ENCODE assay signal across 9 cellular contexts in genomic region chr12:104570174-104570907, GRCh38.
DNase-seq lines count a peak whose midpoint lies in the region; ATAC-seq, FAIRE-seq and TF ChIP-seq lines count a peak whose summit lies in the region.
"Had no signal": no experiment of that assay in that cellular context is flagged by ENCODE, and none has a peak within 500 bp of the region (broad histone marks: within the 10 kb centered on the region; RNA-seq: fewer than 3 reads in every experiment).

No MANE protein-coding gene starts in this region.

- H3K4me1 Mint-ChIP-seq in activated T-cell treated with anti-CD3 and anti-CD28 coated beads, Interleukin-2, amount 50 U/mL, for 4 hours (ENCODE audit: low read depth): peaks cover 73% of the 10 kb centered on the region
- peaks cover 60 to 78% (median 62%) of the 10 kb centered on the region in 3 donors for H3K4me1 Mint-ChIP-seq in T-cell
- H3K4me1 Mint-ChIP-seq in osteocyte (ENCODE audit: unreplicated experiment): no peaks in the 10 kb centered on the region

- peaks cover 21% of the 10 kb centered on the region for H3K36me3 Mint-ChIP-seq in activated T-cell treated with anti-CD3 and anti-CD28 coated beads, Interleukin-2, amount 50 U/mL, for 4 hours (ENCODE audit: insufficient read depth)
- peaks cover 21% of the 10 kb centered on the region for H3K36me3 Mint-ChIP-seq in T-cell
- H3K36me3 Mint-ChIP-seq in osteocyte (ENCODE audit: unreplicated experiment): peaks cover 3% of the 10 kb centered on the region

- ATAC-seq in activated T-cell treated with anti-CD3 and anti-CD28 coated beads, Interleukin-2, amount 50 U/mL, for 4 hours: peak in 1 of 2 donors; percentile 16
- ATAC-seq in HG02763 (IDR thresholded peaks at IDR 0.05; ENCODE audit: unreplicated experiment): peak; percentile 21
- peak in 1 of 4 experiments; percentile 11 for ATAC-seq in T-cell (replicated peaks in 1 of 4)

- FAIRE-seq in kidney (lab: Jason Lieb, UNC): no peak

- H3K9ac ChIP-seq in kidney (ENCODE audit: low read length in 2 of 2): no peak overlapping the region

- WGBS in stomach, 5 donors: 72 to 79% (median 74%) methylated on average over 12 of the region's 12 CpGs

- peak overlapping the region in 3 of 5 donors; percentile 3 to 70 (median 63) for H3K27ac ChIP-seq in stomach
- H3K27ac ChIP-seq in kidney (ENCODE audit: low read depth in 2 of 2, low read length in 2 of 2): no peak overlapping the region

- H3K36me3 ChIP-seq in stomach (no peaks in the 10 kb centered on the region), kidney (ENCODE audit: control insufficient read depth in 1 of 2, insufficient read depth in 2 of 2, low read length in 2 of 2) (no peaks in the 10 kb centered on the region)

- no peaks in the 10 kb centered on the region for H3K9me3 Mint-ChIP-seq in activated T-cell treated with anti-CD3 and anti-CD28 coated beads, Interleukin-2, amount 50 U/mL, for 4 hours
- H3K9me3 Mint-ChIP-seq in T-cell (no peaks in the 10 kb centered on the region), osteocyte (ENCODE audit: unreplicated experiment) (no peaks in the 10 kb centered on the region)

- no peak for DNase-seq in activated T-cell treated with anti-CD3 and anti-CD28 coated beads, Interleukin-2, amount 50 U/mL, for 4 hours
- DNase-seq in activated T-cell treated with anti-CD3 and anti-CD28 coated beads for 4 hours: no peak
- no peak for DNase-seq in T-cell
- DNase-seq in stomach: no peak
- DNase-seq in kidney: no peak
- DNase-seq in osteocyte (ENCODE audit: extremely low spot score, unreplicated experiment): no peak
- DNase-seq in NCI-H1048 (lab: John Stamatoyannopoulos, UW): no peak
- DNase-seq: NCI-H1694 treated with DMSO at 0.1 percent for 48 hours had no signal

- no peak for TF ChIP-seq POLR2A in stomach (IDR thresholded peaks at IDR 0.05)

- intact Hi-C loops in stomach (cut with DNase I; ENCODE audit: low total_unique reads) (no loop called here), kidney (cut with DNase I) (no loop called here)

- TF ChIP-seq EP300 in stomach (IDR thresholded peaks at IDR 0.05): no peak

- no peaks in the 10 kb centered on the region for H3K27me3 Mint-ChIP-seq in activated T-cell treated with anti-CD3 and anti-CD28 coated beads, Interleukin-2, amount 50 U/mL, for 4 hours (ENCODE audit: low read depth)
- no peaks in the 10 kb centered on the region for H3K27me3 Mint-ChIP-seq in T-cell
- H3K27me3 Mint-ChIP-seq in osteocyte (ENCODE audit: unreplicated experiment): no peaks in the 10 kb centered on the region

- peaks cover 8 to 27% (median 13%) of the 10 kb centered on the region in 4 donors for H3K4me1 ChIP-seq in stomach
- H3K4me1 ChIP-seq in kidney (ENCODE audit: control insufficient read depth in 1 of 2, insufficient read depth in 1 of 2, low read depth in 1 of 2, low read length in 2 of 2): peaks cover 0 to 2% of the 10 kb centered on the region in 2 donors

- H3K27ac Mint-ChIP-seq in T-cell (peak overlapping the region; percentile 65 to 78), osteocyte (ENCODE audit: unreplicated experiment) (no peak overlapping the region)

- H3K4me3 Mint-ChIP-seq in activated T-cell treated with anti-CD3 and anti-CD28 coated beads, Interleukin-2, amount 50 U/mL, for 4 hours: peak overlapping the region; percentile 22
- H3K4me3 Mint-ChIP-seq in T-cell (peak overlapping the region; percentile 51 to 66 (median 62)), osteocyte (ENCODE audit: unreplicated experiment) (no peak overlapping the region)

- TF ChIP-seq CTCF in stomach (IDR thresholded peaks at IDR 0.05): no peak
- TF ChIP-seq CTCF in kidney (IDR thresholded peaks at IDR 0.05; ENCODE audit: borderline replicate concordance, extremely low read depth, insufficient read depth): no peak
- TF ChIP-seq CTCF in osteocyte (IDR thresholded peaks at IDR 0.05): no peak

- POLR2A ChIA-PET in T-cell (lab: Charles Lee): no interaction called here

- CTCF ChIA-PET in T-cell (lab: Charles Lee): interaction anchor here (0.6 to 0.8 kb wide), 3 partner anchors 16 to 112 kb away, joined by 3 to 4 read pairs (median 3); no protein-coding TSS in a partner anchor

- H3K9me3 ChIP-seq in stomach: no peaks in the 10 kb centered on the region
- peaks cover 0 to 4% of the 10 kb centered on the region in 2 donors for H3K9me3 ChIP-seq in kidney (ENCODE audit: control insufficient read depth in 1 of 2, low read length in 2 of 2)

- H3K27me3 ChIP-seq in stomach: no peaks in the 10 kb centered on the region

- H3K4me3 ChIP-seq in stomach: no peak overlapping the region
- H3K4me3 ChIP-seq in kidney (ENCODE audit: low read length in 2 of 2): no peak overlapping the region

Comparison
In these comparisons a context has a peak if more than half of its experiments do, and no peak if none do; other contexts are left out.
1. H3K27ac ChIP-seq: peak in stomach (3 of 5); none in kidney (0 of 2).